In genomic region chr4:71123951-71124350, GRCh38 we compare ENCODE assay signal across 20 cellular contexts.
DNase-seq lines count a peak whose midpoint lies in the region; ATAC-seq and TF ChIP-seq lines count a peak whose summit lies in the region.
"Had no signal": no experiment of that assay in that cellular context is flagged by ENCODE, and none has a peak within 500 bp of the region (broad histone marks: within the 10 kb centered on the region; RNA-seq: fewer than 3 reads in every experiment).

No MANE protein-coding gene starts in this region.

- DNase-seq in IMR-90 (no peak), immature natural killer cell (peak; percentile 19 to 45 (median 22)), progenitor cell of endocrine pancreas (ENCODE audit: low spot score, unreplicated experiment) (no peak), left cardiac atrium (no peak)
- no peak for DNase-seq in activated naive CD4-positive, alpha-beta T cell treated with Interleukin-2 at 50 U/mL for 16 hours
- DNase-seq: 8988T; Calu3; CD4-positive, alpha-beta T cell; COR-L47; DMS53; DMS79 treated with DMSO at 0.1 percent for 48 hours; GF-D8; GOT3; HFFc6 had no signal

- ATAC-seq in IMR-90 (ENCODE audit: low read depth): no peak
- ATAC-seq in left cardiac atrium: no peak
- no peak for ATAC-seq in GM18502 (IDR thresholded peaks at IDR 0.05; ENCODE audit: poor library complexity, unreplicated experiment)
- ATAC-seq: A549 had no signal

- in situ Hi-C loops in IMR-90 (cut with MboI; ENCODE audit: low sequenced_read_pairs): no loop called here

- H3K36me3 Mint-ChIP-seq in immature natural killer cell (peaks cover 3 to 5% (median 3%) of the 10 kb centered on the region in 3 donors), progenitor cell of endocrine pancreas (ENCODE audit: insufficient read depth) (peaks cover 3% of the 10 kb centered on the region)
- H3K36me3 Mint-ChIP-seq: CD14-positive monocyte had no signal

- no peak overlapping the region for H2AFZ ChIP-seq in IMR-90 (replicated peaks; ENCODE audit: low read length, poor library complexity)

- H3K9me3 Mint-ChIP-seq in immature natural killer cell (no peaks in the 10 kb centered on the region), progenitor cell of endocrine pancreas (ENCODE audit: low read depth) (peaks cover 6% of the 10 kb centered on the region)
- H3K9me3 Mint-ChIP-seq: CD4-positive, alpha-beta T cell had no signal

- no peaks in the 10 kb centered on the region for H4K20me1 ChIP-seq in BLaER1
- no peaks in the 10 kb centered on the region for H4K20me1 ChIP-seq in IMR-90 (ENCODE audit: insufficient read depth, low read length)
- H4K20me1 ChIP-seq: BLaER1 treated with 17β-estradiol and CSF1 and Interleukin-3, amounts not matched to agents 10 nM and 100 nM had no signal

- CTCF ChIA-PET in IMR-90 (lab: Yijun Ruan, JAX): interaction anchor here (0.5 kb wide), 1 partner anchor 456 kb away, joined by 4 read pairs; no protein-coding TSS in a partner anchor

- H3K14ac ChIP-seq in IMR-90 (replicated peaks; ENCODE audit: low read depth, low read length): peak overlapping the region; percentile 45; the same call in 1 of the 2 replicates

- POLR2A ChIA-PET in IMR-90 (lab: Charles Lee; ENCODE audit: unreplicated experiment): no interaction called here

- H3K27me3 Mint-ChIP-seq in immature natural killer cell (ENCODE audit: low read depth in 3 of 3) (peaks cover 0 to 6% (median 1%) of the 10 kb centered on the region in 3 donors), progenitor cell of endocrine pancreas (no peaks in the 10 kb centered on the region)

- H3K4me3 Mint-ChIP-seq in immature natural killer cell (peak overlapping the region; percentile 71 to 95 (median 82)), progenitor cell of endocrine pancreas (ENCODE audit: low read depth) (no peak overlapping the region)
- H3K4me3 Mint-ChIP-seq: CD14-positive monocyte; CD4-positive, alpha-beta T cell; HFFc6 had no signal

- H3K27ac ChIP-seq in BLaER1: no peak overlapping the region
- no peak overlapping the region for H3K27ac ChIP-seq in IMR-90 (ENCODE audit: insufficient read depth, low read length)
- H3K27ac ChIP-seq: A549; BLaER1 treated with 17β-estradiol and CSF1 and Interleukin-3, amounts not matched to agents 10 nM and 100 nM had no signal

- no peak for TF ChIP-seq POLR2A in IMR-90 (IDR thresholded peaks at IDR 0.05; ENCODE audit: low read depth, low read length)

- no peak overlapping the region for H4K91ac ChIP-seq in IMR-90 (ENCODE audit: insufficient read depth, low read depth, low read length)

- H2BK20ac ChIP-seq in IMR-90 (ENCODE audit: low read depth, low read length): peak overlapping the region; percentile 55

- H3K4me1 ChIP-seq in BLaER1 (peaks cover 8% of the 10 kb centered on the region), IMR-90 (ENCODE audit: control insufficient read depth, insufficient read depth, low read length) (peaks cover 2% of the 10 kb centered on the region; the same call in 1 of the 2 replicates)
- H3K4me1 ChIP-seq: HAP-1 had no signal

- H4K8ac ChIP-seq in IMR-90 (ENCODE audit: low read depth in 2 of 2, low read length in 2 of 2): no peak overlapping the region

- H3K4me3 ChIP-seq in BLaER1: no peak overlapping the region
- H3K4me3 ChIP-seq in IMR-90 (ENCODE audit: insufficient read depth, low read depth, low read length): no peak overlapping the region
- H3K4me3 ChIP-seq: A549; BLaER1 treated with 17β-estradiol and CSF1 and Interleukin-3, amounts not matched to agents 10 nM and 100 nM; HAP-1 had no signal

- TF ChIP-seq RAD21 in IMR-90 (IDR thresholded peaks at IDR 0.05; ENCODE audit: low read length): no peak

- H3K9me3 ChIP-seq in BLaER1 (peaks cover 9% of the 10 kb centered on the region), IMR-90 (ENCODE audit: control insufficient read depth, insufficient read depth, low read length) (no peaks in the 10 kb centered on the region; the same call in 1 of the 2 replicates)
- H3K9me3 ChIP-seq: A549, HAP-1 had no signal

- H3K79me1 ChIP-seq in IMR-90 (ENCODE audit: low read depth in 1 of 2, low read length in 2 of 2): peaks cover 0 to 9% of the 10 kb centered on the region in 2 experiments; a peak in 1 of 4 replicates

- BruUV-seq in IMR-90 (replicated peaks; lab: Mats Ljungman, UMichigan): no TSS peak

- H2BK5ac ChIP-seq in IMR-90 (ENCODE audit: low read depth, low read length, poor library complexity, severe bottlenecking): no peak overlapping the region

- TF ChIP-seq CTCF in IMR-90 (conservative IDR thresholded peaks at IDR 0.05; ENCODE audit: low read depth, low read length): no peak
- TF ChIP-seq CTCF in progenitor cell of endocrine pancreas (IDR thresholded peaks at IDR 0.05; ENCODE audit: unreplicated experiment): no peak

- no peak overlapping the region for H3K18ac ChIP-seq in IMR-90 (ENCODE audit: low read depth, low read length)

- no peak overlapping the region for H3K9ac ChIP-seq in BLaER1
- no peak overlapping the region for H3K9ac ChIP-seq in IMR-90 (ENCODE audit: low read depth, low read length)
- H3K9ac ChIP-seq: BLaER1 treated with 17β-estradiol and CSF1 and Interleukin-3, amounts not matched to agents 10 nM and 100 nM had no signal

- no peak overlapping the region for H2BK15ac ChIP-seq in IMR-90 (ENCODE audit: low read depth, low read length)

- peaks cover 34 to 39% of the 10 kb centered on the region in 2 donors for H3K4me1 Mint-ChIP-seq in immature natural killer cell
- H3K4me1 Mint-ChIP-seq in progenitor cell of endocrine pancreas (ENCODE audit: low read depth): no peaks in the 10 kb centered on the region
- H3K4me1 Mint-ChIP-seq: CD14-positive monocyte had no signal

- WGBS in IMR-90 (ENCODE audit: extremely low coverage in 2 of 2, insufficient read length in 1 of 2), 2 experiments: no CpG with 5 or more reads among the region's 4 CpGs

- intact Hi-C loops in IMR-90 (cut with micrococcal nuclease): no loop called here
- intact Hi-C loops in left cardiac atrium (cut with DNase I): no loop called here

- H3K23ac ChIP-seq in IMR-90 (ENCODE audit: low read depth, low read length): no peak overlapping the region

- no peak overlapping the region for H2AK5ac ChIP-seq in IMR-90 (ENCODE audit: low read depth, low read length)

- peaks cover 5% of the 10 kb centered on the region for H3K9me1 ChIP-seq in IMR-90 (ENCODE audit: insufficient read depth, low read length)

- H3K36me3 ChIP-seq in BLaER1: no peaks in the 10 kb centered on the region
- no peaks in the 10 kb centered on the region for H3K36me3 ChIP-seq in IMR-90 (ENCODE audit: control insufficient read depth, insufficient read depth, low read length)
- H3K36me3 ChIP-seq: BLaER1 treated with 17β-estradiol and CSF1 and Interleukin-3, amounts not matched to agents 10 nM and 100 nM; HAP-1 had no signal

- H2BK120ac ChIP-seq in IMR-90 (ENCODE audit: low read depth, low read length): no peak overlapping the region

- H3K27me3 ChIP-seq in BLaER1: no peaks in the 10 kb centered on the region
- no peaks in the 10 kb centered on the region for H3K27me3 ChIP-seq in IMR-90 (ENCODE audit: control insufficient read depth, insufficient read depth, low read length)
- H3K27me3 ChIP-seq: BLaER1 treated with 17β-estradiol and CSF1 and Interleukin-3, amounts not matched to agents 10 nM and 100 nM had no signal

- no peak overlapping the region for H4K5ac ChIP-seq in IMR-90 (ENCODE audit: low read depth, low read length)

- H3K27ac Mint-ChIP-seq in immature natural killer cell (peak overlapping the region; percentile 22 to 93 (median 83)), progenitor cell of endocrine pancreas (peak overlapping the region; percentile 42)
- H3K27ac Mint-ChIP-seq: CD14-positive monocyte; CD4-positive, alpha-beta T cell had no signal

- dilution Hi-C loops in IMR-90 (cut with HindIII; ENCODE audit: low sequenced_read_pairs, unreplicated experiment): no loop called here

- peak overlapping the region; percentile 40 for H3K4me2 ChIP-seq in BLaER1
- no peak overlapping the region for H3K4me2 ChIP-seq in IMR-90 (ENCODE audit: low read depth, low read length)
- H3K4me2 ChIP-seq: A549 had no signal

- no peak overlapping the region; the same call in 1 of the 2 replicates for H3K56ac ChIP-seq in IMR-90 (ENCODE audit: extremely low read depth, insufficient read depth, low read length)

- no peak overlapping the region for H3K4ac ChIP-seq in IMR-90 (ENCODE audit: low read depth, low read length)

- no peak overlapping the region for H2AK9ac ChIP-seq in IMR-90 (replicated peaks; ENCODE audit: low read depth, low read length, poor library complexity)

TF ChIP-seq in IMR-90, 13 proteins besides CTCF, POLR2A, EP300 and RAD21:
- TF ChIP-seq BHLHE40 (IDR thresholded peaks at IDR 0.05; ENCODE audit: low read depth, low read length): no peak
- no peak for TF ChIP-seq MAZ (IDR thresholded peaks at IDR 0.05; ENCODE audit: borderline replicate concordance, low read depth, low read length)
- TF ChIP-seq FOS (IDR thresholded peaks at IDR 0.05; ENCODE audit: low read depth, low read length): no peak
- no peak for TF ChIP-seq RFX5 (IDR thresholded peaks at IDR 0.05; ENCODE audit: low read depth, low read length)
- TF ChIP-seq MXI1 (IDR thresholded peaks at IDR 0.05; ENCODE audit: borderline replicate concordance, low read depth, low read length): no peak
- no peak for TF ChIP-seq MAFK (IDR thresholded peaks at IDR 0.05; ENCODE audit: low read depth, low read length)
- no peak for TF ChIP-seq CHD1 (IDR thresholded peaks at IDR 0.05; ENCODE audit: low read depth, low read length)
- TF ChIP-seq SMC3 (IDR thresholded peaks at IDR 0.05; ENCODE audit: low read depth, low read length): no peak
- TF ChIP-seq CEBPB (IDR thresholded peaks at IDR 0.05; ENCODE audit: low read depth, low read length): no peak

Comparison
In these comparisons a context has a peak if more than half of its experiments do, and no peak if none do; other contexts are left out.
1. DNase-seq: peak in immature natural killer cell (3 of 3); none in IMR-90 (single experiment), progenitor cell of endocrine pancreas (single experiment), left cardiac atrium (single experiment) and activated naive CD4-positive, alpha-beta T cell treated with Interleukin-2 at 50 U/mL for 16 hours (single experiment).